18 cellular contexts compared by ENCODE assay signal in the genomic region with DNA sequence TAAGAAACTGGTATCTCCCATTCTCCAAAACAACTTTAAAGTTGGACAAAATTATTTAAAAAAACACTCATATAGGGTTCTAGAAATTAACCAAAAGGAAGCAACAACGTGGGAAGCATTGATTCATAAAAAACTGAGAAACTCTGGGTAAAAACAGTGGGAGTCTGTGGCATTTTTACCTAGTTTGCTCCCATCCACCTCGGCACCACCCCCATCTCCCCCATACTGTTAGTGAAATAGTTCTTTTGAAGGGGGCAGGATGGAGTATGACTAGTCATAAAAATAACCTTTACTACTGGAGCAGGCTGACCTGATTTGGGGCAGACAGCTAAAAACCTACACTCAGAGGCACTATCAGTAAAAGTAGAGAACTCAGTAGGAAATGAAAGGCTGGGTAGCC.
"Had no signal": no experiment of that assay in that cellular context is flagged by ENCODE, and none has a peak within 500 bp of the region (broad histone marks: within the 10 kb centered on the region; RNA-seq: fewer than 3 reads in every experiment).

No MANE protein-coding gene starts in this region.

- ATAC-seq: lower lobe of right lung, natural killer cell, right lobe of liver had no signal

- H3K9me3 Mint-ChIP-seq: activated naive CD4-positive, alpha-beta T cell treated with anti-CD3 and anti-CD28 coated beads, Interleukin-2, amount 10 ng/mL, durations not matched to agents 7 days and 5 days; activated T-helper 2 cell treated with anti-CD3 and anti-CD28 coated beads, Interferon-gamma antibody, Interleukin-2, Interleukin-4, amounts not matched to agents 10 μg/mL and 5 μg/mL and 100 μg/mL, durations not matched to agents 14 hours and 24 hours and 36 hours; central memory CD8-positive, alpha-beta T cell; natural killer cell had no signal

- H3K4me1 Mint-ChIP-seq: activated naive CD4-positive, alpha-beta T cell treated with anti-CD3 and anti-CD28 coated beads, Interleukin-2, amount 10 ng/mL, durations not matched to agents 7 days and 5 days; central memory CD8-positive, alpha-beta T cell; natural killer cell had no signal

- H3K36me3 Mint-ChIP-seq: activated naive CD4-positive, alpha-beta T cell treated with anti-CD3 and anti-CD28 coated beads, Interleukin-2, amount 10 ng/mL, durations not matched to agents 7 days and 5 days; natural killer cell had no signal

- H3K27ac Mint-ChIP-seq: activated naive CD4-positive, alpha-beta T cell treated with anti-CD3 and anti-CD28 coated beads, Interleukin-2, amount 10 ng/mL, durations not matched to agents 7 days and 5 days; activated T-helper 2 cell treated with anti-CD3 and anti-CD28 coated beads, Interferon-gamma antibody, Interleukin-2, Interleukin-4, amounts not matched to agents 10 μg/mL and 5 μg/mL and 100 μg/mL, durations not matched to agents 14 hours and 24 hours and 36 hours; natural killer cell had no signal

- DNase-seq: activated naive CD4-positive, alpha-beta T cell treated with anti-CD3 and anti-CD28 coated beads, Interleukin-2, amount 10 ng/mL, durations not matched to agents 7 days and 5 days; activated T-cell treated with anti-CD3 and anti-CD28 coated beads for 4 hours; colonic mucosa; erythroblast; foreskin melanocyte; glutamatergic neuron; hypothalamus; lower lobe of right lung; natural killer cell; pancreas; right lobe of liver; small intestine; stimulated activated CD8-positive, alpha-beta memory T cell treated with anti-CD3 and anti-CD28 coated beads, Interleukin-4, amount 100 ng/mL, for 48 hours; stomach; SW 1271; T-helper 2 cell had no signal

- H3K4me3 Mint-ChIP-seq: activated naive CD4-positive, alpha-beta T cell treated with anti-CD3 and anti-CD28 coated beads, Interleukin-2, amount 10 ng/mL, durations not matched to agents 7 days and 5 days; central memory CD8-positive, alpha-beta T cell; natural killer cell had no signal
